19 cellular contexts compared by ENCODE assay signal in genomic region chr21:42594616-42595280, GRCh38. TPM values are rescaled to one million over a fixed set of nuclear protein-coding genes. Genes with fewer than 3 reads are reported as not detected.
A peak's percentile ranks its signal among the peaks of the same experiment; 100 is the strongest.
DNase-seq lines count a peak whose midpoint lies in the region; ATAC-seq and TF ChIP-seq lines count a peak whose summit lies in the region.
"Had no signal": no experiment of that assay in that cellular context is flagged by ENCODE, and none has a peak within 500 bp of the region (broad histone marks: within the 10 kb centered on the region; RNA-seq: fewer than 3 reads in every experiment).

No MANE protein-coding gene starts in this region.

- intact Hi-C loops in posterior vena cava (cut with DNase I), result loop anchor here in 1 of 2 donors (5.0 kb wide), 1 partner anchor 223 kb away; no protein-coding TSS in a partner anchor

- TF ChIP-seq CTCF in coronary artery (IDR thresholded peaks at IDR 0.05), result no peak

- peaks cover 22% of the 10 kb centered on the region for H3K27me3 Mint-ChIP-seq in activated CD8-positive, alpha-beta memory T cell treated with anti-CD3 and anti-CD28 coated beads, Interleukin-2, amount 10 ng/mL, durations not matched to agents 7 days and 5 days

- H3K4me1 Mint-ChIP-seq in activated CD8-positive, alpha-beta memory T cell treated with anti-CD3 and anti-CD28 coated beads, Interleukin-2, amount 10 ng/mL, durations not matched to agents 7 days and 5 days, result peaks cover 18% of the 10 kb centered on the region

- no peak overlapping the region for H3K4me3 Mint-ChIP-seq in activated CD8-positive, alpha-beta memory T cell treated with anti-CD3 and anti-CD28 coated beads, Interleukin-2, amount 10 ng/mL, durations not matched to agents 7 days and 5 days
- H3K4me3 Mint-ChIP-seq: CD8-positive, alpha-beta memory T cell; GM23338 had no signal

- H3K4me3 ChIP-seq in coronary artery, result no peak overlapping the region
- H3K4me3 ChIP-seq: GM23338 had no signal

- no peak overlapping the region for H3K27ac ChIP-seq in coronary artery

- no peak overlapping the region for H3K27ac Mint-ChIP-seq in activated CD8-positive, alpha-beta memory T cell treated with anti-CD3 and anti-CD28 coated beads, Interleukin-2, amount 10 ng/mL, durations not matched to agents 7 days and 5 days
- H3K27ac Mint-ChIP-seq: CD8-positive, alpha-beta memory T cell; GM23338 had no signal

- no peak for ATAC-seq in activated CD8-positive, alpha-beta memory T cell treated with anti-CD3 and anti-CD28 coated beads, Interleukin-2, amount 10 ng/mL, durations not matched to agents 7 days and 5 days
- ATAC-seq: GM23338 had no signal

- CTCF ChIA-PET in activated CD8-positive, alpha-beta memory T cell treated with anti-CD3 and anti-CD28 coated beads, Interleukin-2, amount 10 ng/mL, durations not matched to agents 7 days and 5 days (lab: Charles Lee), result interaction anchor here (1.0 to 2.3 kb wide), 5 partner anchors 7 to 284 kb away, joined by 3 to 32 read pairs (median 6); no protein-coding TSS in a partner anchor

- H3K36me3 Mint-ChIP-seq in activated CD8-positive, alpha-beta memory T cell treated with anti-CD3 and anti-CD28 coated beads, Interleukin-2, amount 10 ng/mL, durations not matched to agents 7 days and 5 days, result no peaks in the 10 kb centered on the region
- H3K36me3 Mint-ChIP-seq: CD8-positive, alpha-beta memory T cell had no signal

- H3K9me3 Mint-ChIP-seq in activated CD8-positive, alpha-beta memory T cell treated with anti-CD3 and anti-CD28 coated beads, Interleukin-2, amount 10 ng/mL, durations not matched to agents 7 days and 5 days (ENCODE audit: low read depth), result no peaks in the 10 kb centered on the region
- H3K9me3 Mint-ChIP-seq: CD8-positive, alpha-beta memory T cell had no signal

- DNase-seq in activated CD8-positive, alpha-beta memory T cell treated with anti-CD3 and anti-CD28 coated beads for 24 hours, result peak; percentile 54
- DNase-seq in activated CD8-positive, alpha-beta memory T cell treated with anti-CD3 and anti-CD28 coated beads, Interleukin-2, amount 50 U/mL, for 4 hours, result no peak
- peak; percentile 35 for DNase-seq in activated CD8-positive, alpha-beta memory T cell treated with anti-CD3 and anti-CD28 coated beads, Interleukin-2, amount 10 ng/mL, durations not matched to agents 7 days and 5 days
- peak; percentile 8 for DNase-seq in inferior parietal cortex (ENCODE audit: extremely low spot score)
- DNase-seq in posterior vena cava (ENCODE audit: low spot score), result peak; percentile 44
- no peak for DNase-seq in NCI-H1930 (lab: John Stamatoyannopoulos, UW)
- DNase-seq in NCI-H345 treated with DMSO at 0.1 percent for 48 hours (lab: John Stamatoyannopoulos, UW; ENCODE audit: unreplicated experiment), result no peak
- DNase-seq in coronary artery (ENCODE audit: low spot score), result no peak
- DNase-seq: 8988T; CD8-positive, alpha-beta memory T cell; DMS79; KG1; NCI-H1092 treated with DMSO at 0.1 percent for 48 hours; NCI-H1694; NCI-H2107; NCI-H226; RPMI8226; SIG-M5 had no signal

RNA-seq across cellular contexts. Expression of gene PDE9A, which starts 58.7 kb away (rescaled TPM):
- 1 to 10 TPM; 2.0 to 6.8 TPM for total RNA-seq in activated CD8-positive, alpha-beta memory T cell treated with anti-CD3 and anti-CD28 coated beads, Interleukin-2, amount 10 ng/mL, durations not matched to agents 7 days and 5 days
- 1 to 10 TPM; 4.0 to 5.6 TPM for total RNA-seq in posterior vena cava

Comparison
In these comparisons a context has a peak if more than half of its experiments do, and no peak if none do; other contexts are left out.
1. DNase-seq: peak in activated CD8-positive, alpha-beta memory T cell treated with anti-CD3 and anti-CD28 coated beads for 24 hours (single experiment), activated CD8-positive, alpha-beta memory T cell treated with anti-CD3 and anti-CD28 coated beads, Interleukin-2, amount 10 ng/mL, durations not matched to agents 7 days and 5 days (single experiment), inferior parietal cortex (single experiment) and posterior vena cava (single experiment); none in activated CD8-positive, alpha-beta memory T cell treated with anti-CD3 and anti-CD28 coated beads, Interleukin-2, amount 50 U/mL, for 4 hours (single experiment), NCI-H1930 (0 of 2), NCI-H345 treated with DMSO at 0.1 percent for 48 hours (single experiment) and coronary artery (single experiment).